In genomic region chr18:60235164-60235563, GRCh38 we compare ENCODE assay signal across 23 cellular contexts.
"Had no signal": no experiment of that assay in that cellular context is flagged by ENCODE, and none has a peak within 500 bp of the region (broad histone marks: within the 10 kb centered on the region; RNA-seq: fewer than 3 reads in every experiment).

No MANE protein-coding gene starts in this region.

- ATAC-seq: activated naive CD4-positive, alpha-beta T cell treated with anti-CD3 and anti-CD28 coated beads, Interleukin-2, amount 50 U/mL, for 72 hours; activated naive CD8-positive, alpha-beta T cell treated with anti-CD3 and anti-CD28 coated beads, Interleukin-2, amount 50 U/mL, for 24 hours; activated T-cell treated with anti-CD3 and anti-CD28 coated beads, Interleukin-2, amount 50 U/mL, for 4 hours had no signal

- H3K36me3 ChIP-seq: Peyer's patch, SJCRH30 had no signal

- DNase-seq: activated CD4-positive, alpha-beta memory T cell treated with anti-CD3 and anti-CD28 coated beads for 36 hours; activated CD4-positive, alpha-beta T cell treated with anti-CD3 and anti-CD28 coated beads, Interleukin-2, amount 10 ng/mL, durations not matched to agents 7 days and 5 days; activated CD4-positive, CD25-positive, alpha-beta regulatory T cell; activated CD8-positive, alpha-beta memory T cell treated with anti-CD3 and anti-CD28 coated beads for 24 hours; activated effector memory CD4-positive, alpha-beta T cell treated with anti-CD3 and anti-CD28 coated beads, Interleukin-2, amount 50 U/mL, for 16 hours; activated naive CD4-positive, alpha-beta T cell treated with Interleukin-2 at 50 U/mL for 16 hours; activated naive CD8-positive, alpha-beta T cell treated with anti-CD3 and anti-CD28 coated beads, Interleukin-2, amount 50 U/mL, for 24 hours; activated T-cell treated with anti-CD3 and anti-CD28 coated beads, Interleukin-2, amount 50 U/mL, for 4 hours; amygdala; Kasumi-1; KBM-7; NCI-H1048; NCI-H146; NCI-H1930; NCI-H446 treated with DMSO at 0.1 percent for 48 hours; NCI-H524 treated with DMSO at 0.1 percent for 48 hours; NK-92 treated with Interleukin-12 subunit alpha and Interleukin-12 subunit beta, amount 100 ng/mL, for 24 hours; OCI-M1; Peyer's patch; Right ventricle myocardium superior; SJCRH30; SK-N-SH had no signal

- H3K27me3 ChIP-seq: Peyer's patch, SJCRH30 had no signal

- H3K4me3 ChIP-seq: Peyer's patch, SJCRH30 had no signal
